In genomic region chr17:55284001-55284884, GRCh38 we compare ENCODE assay signal across 1 cellular context.
TF ChIP-seq lines count a peak whose summit lies in the region.

No MANE protein-coding gene starts in this region.

TF ChIP-seq in HepG2, 621 proteins besides CTCF, POLR2A, EP300 and RAD21 (continued from another document and continues in another):
- TF ChIP-seq TAF15 (IDR thresholded peaks at IDR 0.05; ENCODE audit: low read depth, low read length, poor library complexity, severe bottlenecking) = no peak
- TF ChIP-seq PRMT3 (CRISPR knock-in tag; IDR thresholded peaks at IDR 0.05; ENCODE audit: borderline replicate concordance, low read depth) = 0 out of 2 replicates have a peak, but pooled peaks have one; percentile 43
- no peak; the same call in 1 of the 2 replicates for TF ChIP-seq SAFB2 (CRISPR knock-in tag; IDR thresholded peaks at IDR 0.05; ENCODE audit: borderline replicate concordance, low read depth)
- TF ChIP-seq ATF1 (CRISPR knock-in tag; IDR thresholded peaks at IDR 0.05) = peak; percentile 71
- no peak for TF ChIP-seq MTF1 (CRISPR knock-in tag; IDR thresholded peaks at IDR 0.05)
- TF ChIP-seq SOX5 (CRISPR knock-in tag; IDR thresholded peaks at IDR 0.05; ENCODE audit: borderline replicate concordance) = peak; percentile 90
- TF ChIP-seq IRF1 (CRISPR knock-in tag; IDR thresholded peaks at IDR 0.05; ENCODE audit: low read depth) = no peak
- TF ChIP-seq TBX2 (CRISPR knock-in tag; IDR thresholded peaks at IDR 0.05; ENCODE audit: borderline replicate concordance) = peak; percentile 99
- no peak for TF ChIP-seq TFDP1 (CRISPR knock-in tag; IDR thresholded peaks at IDR 0.05; ENCODE audit: borderline replicate concordance)
- peak; percentile 79 for TF ChIP-seq U2AF1 (optimal IDR thresholded peaks at IDR 0.05; ENCODE audit: low read depth, low read length)
- TF ChIP-seq FOXP4 (CRISPR knock-in tag; IDR thresholded peaks at IDR 0.05) = peak; percentile 99
- peak; percentile 86 for TF ChIP-seq IRF2 (CRISPR knock-in tag; IDR thresholded peaks at IDR 0.05)
- TF ChIP-seq ZBTB26 (CRISPR knock-in tag; IDR thresholded peaks at IDR 0.05; ENCODE audit: borderline replicate concordance) = 0 out of 2 replicates have a peak, but pooled peaks have one; percentile 27
- 0 out of 2 replicates have a peak, but pooled peaks have one; percentile 26 for TF ChIP-seq ZNF572 (CRISPR knock-in tag; IDR thresholded peaks at IDR 0.05)
- TF ChIP-seq E2F2 (CRISPR knock-in tag; IDR thresholded peaks at IDR 0.05; ENCODE audit: borderline replicate concordance) = no peak
- TF ChIP-seq ZNF17 (CRISPR knock-in tag; IDR thresholded peaks at IDR 0.05) = no peak
- peak; percentile 88; the same call in 1 of the 2 replicates for TF ChIP-seq ZNF775 (CRISPR knock-in tag; IDR thresholded peaks at IDR 0.05; ENCODE audit: borderline replicate concordance)
- TF ChIP-seq ZFP1 (CRISPR knock-in tag; IDR thresholded peaks at IDR 0.05) = peak; percentile 93
- TF ChIP-seq NFKB2 (CRISPR knock-in tag; IDR thresholded peaks at IDR 0.05; ENCODE audit: borderline replicate concordance) = no peak; the same call in 1 of the 2 replicates
- TF ChIP-seq PATZ1 (CRISPR knock-in tag; IDR thresholded peaks at IDR 0.05) = peak; percentile 77
- no peak; the same call in 1 of the 2 replicates for TF ChIP-seq THAP8 (CRISPR knock-in tag; IDR thresholded peaks at IDR 0.05; ENCODE audit: borderline replicate concordance)
- TF ChIP-seq CAMTA2 (CRISPR knock-in tag; IDR thresholded peaks at IDR 0.05; ENCODE audit: borderline replicate concordance) = no peak
- TF ChIP-seq JUN (CRISPR knock-in tag; IDR thresholded peaks at IDR 0.05) = peak; percentile 88; the same call in 1 of the 2 replicates
- no peak for TF ChIP-seq TCF12 (IDR thresholded peaks at IDR 0.05)
- peak; percentile 87 for TF ChIP-seq TCF12 (CRISPR knock-in tag; IDR thresholded peaks at IDR 0.05)
- no peak for TF ChIP-seq TBL1XR1 (IDR thresholded peaks at IDR 0.05; ENCODE audit: borderline replicate concordance, low read length, partially characterized antibody)
- no peak for TF ChIP-seq RFX1 (IDR thresholded peaks at IDR 0.05)
- peak; percentile 62; the same call in 1 of the 2 replicates for TF ChIP-seq ZNF678 (CRISPR knock-in tag; IDR thresholded peaks at IDR 0.05)
- TF ChIP-seq ZNF431 (CRISPR knock-in tag; IDR thresholded peaks at IDR 0.05; ENCODE audit: borderline replicate concordance, low read depth) = peak; percentile 21
- peak; percentile 89; the same call in 1 of the 2 replicates for TF ChIP-seq ZSCAN30 (CRISPR knock-in tag; IDR thresholded peaks at IDR 0.05)
- peak; percentile 75; the same call in 1 of the 2 replicates for TF ChIP-seq ZFP90 (CRISPR knock-in tag; IDR thresholded peaks at IDR 0.05; ENCODE audit: borderline replicate concordance)
- TF ChIP-seq KDM3A (CRISPR knock-in tag; IDR thresholded peaks at IDR 0.05; ENCODE audit: low read depth) = peak; percentile 63; the same call in 1 of the 2 replicates
- TF ChIP-seq ZNF576 (CRISPR knock-in tag; IDR thresholded peaks at IDR 0.05) = no peak
- peak; percentile 71 for TF ChIP-seq KDM6A (CRISPR knock-in tag; IDR thresholded peaks at IDR 0.05; ENCODE audit: low read depth)
- peak; percentile 91 for TF ChIP-seq TCF7 (IDR thresholded peaks at IDR 0.05; ENCODE audit: low read depth)
- TF ChIP-seq PAXIP1 (CRISPR knock-in tag; conservative IDR thresholded peaks at IDR 0.05) = peak; percentile 93
- TF ChIP-seq ZNF224 (CRISPR knock-in tag; IDR thresholded peaks at IDR 0.05) = peak; percentile 50; the same call in 1 of the 2 replicates
- peak; percentile 52; the same call in 1 of the 2 replicates for TF ChIP-seq PRDM4 (CRISPR knock-in tag; IDR thresholded peaks at IDR 0.05; ENCODE audit: borderline replicate concordance)
- peak; percentile 73; the same call in 1 of the 2 replicates for TF ChIP-seq ZNF362 (CRISPR knock-in tag; IDR thresholded peaks at IDR 0.05; ENCODE audit: borderline replicate concordance)
- no peak for TF ChIP-seq IKZF1 (IDR thresholded peaks at IDR 0.05)
- no peak for TF ChIP-seq NPAS2 (CRISPR knock-in tag; IDR thresholded peaks at IDR 0.05; ENCODE audit: borderline replicate concordance)
- TF ChIP-seq ZNF784 (CRISPR knock-in tag; IDR thresholded peaks at IDR 0.05; ENCODE audit: borderline replicate concordance) = peak; percentile 70; the same call in 1 of the 2 replicates
- peak; percentile 85; the same call in 1 of the 2 replicates for TF ChIP-seq ZNF644 (CRISPR knock-in tag; IDR thresholded peaks at IDR 0.05; ENCODE audit: low read depth)
- TF ChIP-seq ZNF569 (CRISPR knock-in tag; IDR thresholded peaks at IDR 0.05; ENCODE audit: borderline replicate concordance) = no peak
- no peak for TF ChIP-seq ZNF567 (CRISPR knock-in tag; IDR thresholded peaks at IDR 0.05; ENCODE audit: borderline replicate concordance)
- TF ChIP-seq ZNF557 (CRISPR knock-in tag; IDR thresholded peaks at IDR 0.05) = peak; percentile 87
